ENCODE assay signal across 18 cellular contexts in genomic region chr1:74937176-74937575, GRCh38.
A peak's percentile ranks its signal among the peaks of the same experiment; 100 is the strongest.
DNase-seq lines count a peak whose midpoint lies in the region; ATAC-seq, FAIRE-seq and TF ChIP-seq lines count a peak whose summit lies in the region.
"Had no signal": no experiment of that assay in that cellular context is flagged by ENCODE, and none has a peak within 500 bp of the region (broad histone marks: within the 10 kb centered on the region; RNA-seq: fewer than 3 reads in every experiment).

No MANE protein-coding gene starts in this region.

- H4K20me1 ChIP-seq in hepatocyte (ENCODE audit: insufficient read depth, poor library complexity, severe bottlenecking) = no peaks in the 10 kb centered on the region

- DNase-seq in DMS 273 treated with DMSO at 0.1 percent for 48 hours (lab: John Stamatoyannopoulos, UW) (peak; percentile 12), NCI-H128 (lab: John Stamatoyannopoulos, UW; ENCODE audit: unreplicated experiment) (peak; percentile 50), NCI-H748 (lab: John Stamatoyannopoulos, UW; ENCODE audit: unreplicated experiment) (peak; percentile 92), hepatocyte (ENCODE audit: low spot score) (peak; percentile 8), D721Med (ENCODE audit: insufficient read length, low spot score) (no peak), T-helper 1 cell (no peak)
- DNase-seq: activated CD4-positive, alpha-beta T cell treated with anti-CD3 and anti-CD28 coated beads for 36 hours; activated gamma-delta T cell; CD4-positive, alpha-beta T cell; colonic mucosa; foreskin melanocyte; nucleus accumbens; right cardiac atrium; T1000 had no signal

- no peaks in the 10 kb centered on the region for H3K27me3 ChIP-seq in hepatocyte
- H3K27me3 ChIP-seq: colonic mucosa had no signal

- H3K27ac ChIP-seq in hepatocyte = no peak overlapping the region
- H3K27ac ChIP-seq: colonic mucosa had no signal

- no peak overlapping the region for H3K4me3 ChIP-seq in hepatocyte
- H3K4me3 ChIP-seq: colonic mucosa, GM12878 had no signal

- no peak overlapping the region for H3K4me2 ChIP-seq in hepatocyte

- H3K9me3 ChIP-seq in hepatocyte (ENCODE audit: low read depth) = no peaks in the 10 kb centered on the region
- H3K9me3 ChIP-seq: colonic mucosa had no signal

- 85% methylated on average over 1 of the region's 1 CpG for WGBS in hepatocyte (ENCODE audit: low lambda C conversion rate, missing lambda C conversion rate)

- TF ChIP-seq CTCF in hepatocyte (IDR thresholded peaks at IDR 0.05; ENCODE audit: poor library complexity) (no peak), D721Med (IDR thresholded peaks at IDR 0.05; ENCODE audit: insufficient read depth, missing control alignments) (no peak)

- ATAC-seq in GM21390 (IDR thresholded peaks at IDR 0.05; ENCODE audit: unreplicated experiment) = no peak
- ATAC-seq in GM21723 (IDR thresholded peaks at IDR 0.05; ENCODE audit: unreplicated experiment) = no peak
- ATAC-seq: activated CD4-positive, alpha-beta T cell treated with anti-CD3 and anti-CD28 coated beads for 36 hours; GM12878; left lobe of liver; right cardiac atrium had no signal

- FAIRE-seq in D721Med (lab: Jason Lieb, UNC) = no peak
- FAIRE-seq: GM12878 had no signal

- no peaks in the 10 kb centered on the region for H3K9me2 ChIP-seq in hepatocyte (replicated peaks; ENCODE audit: insufficient read depth)

- no peaks in the 10 kb centered on the region for H3K4me1 ChIP-seq in hepatocyte (ENCODE audit: insufficient read depth)
- H3K4me1 ChIP-seq: colonic mucosa had no signal

- H2AFZ ChIP-seq in hepatocyte = no peak overlapping the region

- H3K79me2 ChIP-seq in hepatocyte = no peaks in the 10 kb centered on the region

- no peaks in the 10 kb centered on the region for H3K36me3 ChIP-seq in hepatocyte (replicated peaks; ENCODE audit: insufficient read depth, low read depth)
- H3K36me3 ChIP-seq: colonic mucosa had no signal

Comparison
In these comparisons a context has a peak if more than half of its experiments do, and no peak if none do; other contexts are left out.
1. DNase-seq: peak in DMS 273 treated with DMSO at 0.1 percent for 48 hours (single experiment), NCI-H128 (single experiment), NCI-H748 (single experiment) and hepatocyte (single experiment); none in D721Med (single experiment) and T-helper 1 cell (0 of 5).